Comparison of ENCODE assay signal across 1 cellular context in the genomic region with DNA sequence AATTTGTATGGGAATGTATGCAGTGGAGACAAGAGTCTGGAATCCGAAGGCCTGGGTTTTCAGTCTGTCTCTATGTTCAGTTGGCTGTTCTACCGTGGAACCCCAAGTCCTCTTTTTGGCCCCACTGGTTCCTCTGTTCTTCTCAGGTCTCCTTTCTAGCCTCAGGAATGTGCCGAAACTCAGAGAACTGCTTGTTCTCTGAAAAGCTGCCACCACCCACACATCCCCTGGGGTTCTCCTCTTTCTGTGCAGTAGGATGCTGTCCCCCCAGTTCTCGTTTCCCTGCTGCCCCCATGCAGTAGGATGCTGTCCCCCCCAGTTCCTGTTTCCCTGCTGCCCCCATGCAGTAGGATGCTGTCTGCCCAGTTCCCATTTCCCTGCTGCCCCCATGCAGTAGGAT.
TF ChIP-seq lines count a peak whose summit lies in the region.

No MANE protein-coding gene starts in this region.

TF ChIP-seq in IMR-90, 13 proteins besides CTCF, POLR2A, EP300 and RAD21:
- TF ChIP-seq, protein P1, sequence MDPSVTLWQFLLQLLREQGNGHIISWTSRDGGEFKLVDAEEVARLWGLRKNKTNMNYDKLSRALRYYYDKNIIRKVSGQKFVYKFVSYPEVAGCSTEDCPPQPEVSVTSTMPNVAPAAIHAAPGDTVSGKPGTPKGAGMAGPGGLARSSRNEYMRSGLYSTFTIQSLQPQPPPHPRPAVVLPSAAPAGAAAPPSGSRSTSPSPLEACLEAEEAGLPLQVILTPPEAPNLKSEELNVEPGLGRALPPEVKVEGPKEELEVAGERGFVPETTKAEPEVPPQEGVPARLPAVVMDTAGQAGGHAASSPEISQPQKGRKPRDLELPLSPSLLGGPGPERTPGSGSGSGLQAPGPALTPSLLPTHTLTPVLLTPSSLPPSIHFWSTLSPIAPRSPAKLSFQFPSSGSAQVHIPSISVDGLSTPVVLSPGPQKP (IDR thresholded peaks at IDR 0.05; ENCODE audit: borderline replicate concordance, low read depth, low read length) = no peak
- TF ChIP-seq CHD1 (IDR thresholded peaks at IDR 0.05; ENCODE audit: low read depth, low read length) = no peak
- TF ChIP-seq RFX5 (IDR thresholded peaks at IDR 0.05; ENCODE audit: low read depth, low read length) = no peak
- TF ChIP-seq MXI1 (IDR thresholded peaks at IDR 0.05; ENCODE audit: borderline replicate concordance, low read depth, low read length) = no peak
- TF ChIP-seq NFE2L2 (IDR thresholded peaks at IDR 0.05; ENCODE audit: low read depth, low read length) = no peak
